In genomic region chr2:128217671-128218070, GRCh38 we compare ENCODE assay signal across 25 cellular contexts.
A peak's percentile ranks its signal among the peaks of the same experiment; 100 is the strongest.
DNase-seq lines count a peak whose midpoint lies in the region; ATAC-seq and TF ChIP-seq lines count a peak whose summit lies in the region.
"Had no signal": no experiment of that assay in that cellular context is flagged by ENCODE, and none has a peak within 500 bp of the region (broad histone marks: within the 10 kb centered on the region; RNA-seq: fewer than 3 reads in every experiment).

No MANE protein-coding gene starts in this region.

- H3K79me2 ChIP-seq in OCI-LY3 (ENCODE audit: low read length), result no peaks in the 10 kb centered on the region

- no peak overlapping the region for H3K4me2 ChIP-seq in OCI-LY3 (ENCODE audit: low read length)
- H3K4me2 ChIP-seq: A549, smooth muscle cell had no signal

- no peaks in the 10 kb centered on the region for H3K27me3 ChIP-seq in OCI-LY3 (ENCODE audit: low read depth, low read length)
- H3K27me3 ChIP-seq: BE2C, MG63 had no signal

- no peaks in the 10 kb centered on the region for H3K36me3 ChIP-seq in OCI-LY3 (replicated peaks; ENCODE audit: low read depth, low read length)
- H3K36me3 ChIP-seq: BE2C, MG63 had no signal

- H3K4me3 ChIP-seq in OCI-LY3 (ENCODE audit: low read length), result no peak overlapping the region
- no peak overlapping the region for H3K4me3 ChIP-seq in lower leg skin (ENCODE audit: low read depth, poor library complexity, severe bottlenecking)
- H3K4me3 ChIP-seq: A549, MG63, smooth muscle cell had no signal

- no peaks in the 10 kb centered on the region for H3K9me3 ChIP-seq in OCI-LY3 (ENCODE audit: insufficient read depth, low read length)
- H3K9me3 ChIP-seq: A549, BE2C had no signal

- WGBS in lower leg skin, 2 donors, result 52 to 61% methylated on average over 4 of the region's 4 CpGs

- TF ChIP-seq POLR2A in lower leg skin (IDR thresholded peaks at IDR 0.05), result no peak

- H3K4me1 ChIP-seq in OCI-LY3 (ENCODE audit: low read length), result no peaks in the 10 kb centered on the region
- H3K4me1 ChIP-seq: A549, BE2C had no signal

- H3K27ac ChIP-seq in OCI-LY3 (ENCODE audit: low read length) (no peak overlapping the region), VCaP (peak overlapping the region; percentile 62)
- H3K27ac ChIP-seq: A549 had no signal

- TF ChIP-seq CTCF in OCI-LY3 (IDR thresholded peaks at IDR 0.05; ENCODE audit: low read depth, low read length), result no peak
- TF ChIP-seq CTCF in VCaP (conservative IDR thresholded peaks at IDR 0.05), result no peak
- no peak for TF ChIP-seq CTCF in lower leg skin (IDR thresholded peaks at IDR 0.05)

- intact Hi-C loops in lower leg skin (cut with DNase I; ENCODE audit: low total_unique reads), result no loop called here

- H2AFZ ChIP-seq in OCI-LY3 (ENCODE audit: low read depth, low read length), result peak overlapping the region; percentile 74

- no peak overlapping the region for H3K9ac ChIP-seq in OCI-LY3 (ENCODE audit: low read length)

- ATAC-seq in HG03378 (IDR thresholded peaks at IDR 0.05; ENCODE audit: unreplicated experiment), result no peak
- ATAC-seq: A549; activated T-cell treated with anti-CD3 and anti-CD28 coated beads, Interleukin-2, amount 50 U/mL, for 72 hours; effector memory CD8-positive, alpha-beta T cell; T-cell had no signal

- DNase-seq in AML-193 (lab: John Stamatoyannopoulos, UW) (peak; percentile 51 to 57), KG1 (lab: John Stamatoyannopoulos, UW) (peak; percentile 11), lower leg skin (ENCODE audit: low spot score in 2 of 2) (no peak), NCI-H524 (lab: John Stamatoyannopoulos, UW) (no peak), NCI-H2196 treated with DMSO at 0.1 percent for 48 hours (lab: John Stamatoyannopoulos, UW; ENCODE audit: unreplicated experiment) (no peak)
- DNase-seq: activated CD4-positive, alpha-beta T cell treated with anti-CD3 and anti-CD28 coated beads, Interleukin-2, amount 10 ng/mL, durations not matched to agents 7 days and 5 days; activated naive CD4-positive, alpha-beta T cell treated with anti-CD3 and anti-CD28 coated beads for 36 hours; activated T-cell treated with anti-CD3 and anti-CD28 coated beads, Interleukin-2, amount 50 U/mL, for 72 hours; BE2C; effector memory CD8-positive, alpha-beta T cell; foreskin melanocyte; mesendoderm; MG63; NCI-H1694; NCI-H2171; NCI-H526; occipital lobe; Right ventricle myocardium superior; stimulated activated CD4-positive, alpha-beta T cell treated with anti-CD3 and anti-CD28 coated beads, Interleukin-2, amount 100 ng/mL, for 24 hours; T-cell had no signal

- H4K20me1 ChIP-seq in OCI-LY3 (ENCODE audit: insufficient read depth, low read length), result no peaks in the 10 kb centered on the region

Comparison
In these comparisons a context has a peak if more than half of its experiments do, and no peak if none do; other contexts are left out.
1. DNase-seq: peak in AML-193 (2 of 2) and KG1 (single experiment); none in lower leg skin (0 of 2), NCI-H524 (0 of 2) and NCI-H2196 treated with DMSO at 0.1 percent for 48 hours (single experiment).